Comparison of ENCODE assay signal across 2 cellular contexts in the genomic region with DNA sequence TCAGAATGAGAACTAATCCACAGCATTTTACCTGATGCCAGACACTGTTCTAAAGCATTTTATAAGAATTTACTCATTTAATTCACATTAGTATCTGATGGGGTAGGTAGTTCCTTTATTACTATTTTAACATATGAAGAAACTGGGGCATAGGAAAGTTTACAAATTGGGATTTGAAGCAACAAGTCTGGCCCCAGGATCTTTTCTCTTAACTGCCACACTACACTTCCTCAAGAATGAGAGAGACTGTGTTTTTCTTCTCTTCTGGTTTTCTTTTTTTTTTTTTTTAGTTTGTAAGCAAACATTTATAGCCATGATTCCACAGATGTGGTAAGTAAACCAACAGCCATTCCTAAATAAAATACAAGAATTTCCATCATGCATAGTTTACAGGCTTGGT. TPM values are rescaled to one million over a fixed set of nuclear protein-coding genes. Genes with fewer than 3 reads are reported as not detected.
"Had no signal": no experiment of that assay in that cellular context is flagged by ENCODE, and none has a peak within 500 bp of the region (broad histone marks: within the 10 kb centered on the region; RNA-seq: fewer than 3 reads in every experiment).

No MANE protein-coding gene starts in this region.

RNA-seq across cellular contexts. Expression of gene RNU1-3, which starts 16.1 kb away (rescaled TPM):
- total RNA-seq: LHCN-M2, M059J had no signal

RNA-seq across cellular contexts. Expression of gene RNU1-4, which starts 57.5 kb away (rescaled TPM):
- total RNA-seq: LHCN-M2, M059J had no signal
